ENCODE assay signal across 19 cellular contexts in the genomic region with DNA sequence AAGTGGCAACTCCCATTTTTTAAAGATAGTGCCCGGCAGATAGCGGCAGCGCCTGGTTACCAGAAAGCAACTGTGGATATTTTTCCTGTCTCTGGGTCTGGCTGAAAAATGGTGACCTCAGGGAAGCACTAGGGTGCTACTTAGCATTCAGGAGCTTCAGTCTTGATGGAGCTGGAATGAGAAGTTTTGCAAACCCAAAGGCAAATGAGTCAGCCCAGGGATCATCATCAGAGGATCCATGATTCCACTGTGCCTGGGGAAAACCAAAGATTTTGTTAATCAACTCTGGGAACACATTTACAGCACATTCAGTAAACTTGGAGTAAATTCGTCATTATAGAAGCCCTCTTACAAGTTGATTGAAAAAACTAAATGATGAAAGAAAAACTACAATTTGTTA. TPM values are rescaled to one million over a fixed set of nuclear protein-coding genes. Genes with fewer than 3 reads are reported as not detected.
DNase-seq lines count a peak whose midpoint lies in the region; ATAC-seq, FAIRE-seq and TF ChIP-seq lines count a peak whose summit lies in the region.
"Had no signal": no experiment of that assay in that cellular context is flagged by ENCODE, and none has a peak within 500 bp of the region (broad histone marks: within the 10 kb centered on the region; RNA-seq: fewer than 3 reads in every experiment).

No MANE protein-coding gene starts in this region.

- no peak for TF ChIP-seq POLR2A in A549 (IDR thresholded peaks at IDR 0.05; ENCODE audit: low read length)

- H3K4me3 ChIP-seq in A549 (no peak overlapping the region), fibroblast of villous mesenchyme (ENCODE audit: low read depth, low read length) (no peak overlapping the region)
- H3K4me3 ChIP-seq: mucosa of descending colon, sigmoid colon had no signal

- TF ChIP-seq RAD21 in A549 (conservative IDR thresholded peaks at IDR 0.05 in 1 of 2, IDR thresholded peaks at IDR 0.05 in 1 of 2), result no peak

- TF ChIP-seq EP300 in A549 (IDR thresholded peaks at IDR 0.05), result no peak

- FAIRE-seq in A549 (lab: Jason Lieb, UNC), result no peak
- FAIRE-seq: GM19239 had no signal

- POLR2A ChIA-PET in A549 (lab: Yijun Ruan, JAX), result no interaction called here

- no peaks in the 10 kb centered on the region for H3K9me3 ChIP-seq in A549
- H3K9me3 ChIP-seq: mucosa of descending colon, sigmoid colon had no signal

- WGBS in A549 (ENCODE audit: missing lambda C conversion rate), result 80% methylated on average over 4 of the region's 4 CpGs

- TF ChIP-seq CTCF in A549 (IDR thresholded peaks at IDR 0.05) (no peak), fibroblast of villous mesenchyme (IDR thresholded peaks at IDR 0.05; ENCODE audit: insufficient read depth, low read depth, low read length) (no peak)

- H3K4me1 ChIP-seq in A549, result peaks cover 30% of the 10 kb centered on the region
- H3K4me1 ChIP-seq: sigmoid colon had no signal

- DNase-seq in A549 (ENCODE audit: low read depth in 1 of 2, low spot score in 1 of 2), result no peak
- peak; percentile 67 for DNase-seq in ELR (ENCODE audit: low read depth)
- DNase-seq in amniotic epithelial cell (ENCODE audit: low read depth), result peak; percentile 66
- peak; percentile 68 for DNase-seq in fibroblast of villous mesenchyme (ENCODE audit: low read depth)
- no peak for DNase-seq in nucleus accumbens (lab: John Stamatoyannopoulos, UW)
- no peak for DNase-seq in NCI-H1048 (lab: John Stamatoyannopoulos, UW)
- DNase-seq: ACHN, amygdala, DND-41, mucosa of descending colon, NCI-H2029 treated with DMSO at 0.1 percent for 48 hours, NCI-H510A, Right ventricle myocardium superior, sigmoid colon, WERI-Rb-1 had no signal

- CTCF ChIA-PET in A549 (lab: Yijun Ruan, JAX), result interaction anchor here (0.7 to 7.2 kb wide), 2 partner anchors 32 to 38 kb away, joined by 3 to 44 read pairs; no protein-coding TSS in a partner anchor

- peak overlapping the region; percentile 42 to 46; a peak in 5 of 6 replicates for H3K27ac ChIP-seq in A549
- H3K27ac ChIP-seq: epithelial cell of prostate, sigmoid colon, WERI-Rb-1 had no signal

- ATAC-seq in A549, result no peak
- ATAC-seq in HG03039 (IDR thresholded peaks at IDR 0.05; ENCODE audit: unreplicated experiment), result no peak
- ATAC-seq in HG03045 (IDR thresholded peaks at IDR 0.05; ENCODE audit: unreplicated experiment), result no peak
- ATAC-seq: mucosa of descending colon had no signal

- no peak overlapping the region for H3K4me2 ChIP-seq in A549

TF ChIP-seq in A549, 52 proteins besides CTCF, POLR2A, EP300 and RAD21:
- TF ChIP-seq JUNB (IDR thresholded peaks at IDR 0.05), result no peak
- no peak for TF ChIP-seq PBX3 (IDR thresholded peaks at IDR 0.05)
- no peak for TF ChIP-seq JUN (IDR thresholded peaks at IDR 0.05)
- TF ChIP-seq TP53 (CRISPR knock-in tag; IDR thresholded peaks at IDR 0.05), result no peak
- no peak for TF ChIP-seq ZSCAN20 (CRISPR knock-in tag; IDR thresholded peaks at IDR 0.05)
- no peak for TF ChIP-seq FOSB (CRISPR knock-in tag; IDR thresholded peaks at IDR 0.05)
- no peak for TF ChIP-seq ELK1 (IDR thresholded peaks at IDR 0.05; ENCODE audit: low read depth, low read length)
- no peak for TF ChIP-seq GATA3 (IDR thresholded peaks at IDR 0.05; ENCODE audit: borderline replicate concordance)
- no peak for TF ChIP-seq PHF8 (IDR thresholded peaks at IDR 0.05; ENCODE audit: borderline replicate concordance, low read depth)
- no peak for TF ChIP-seq CHD4 (IDR thresholded peaks at IDR 0.05; ENCODE audit: borderline replicate concordance)
- no peak for TF ChIP-seq HOXA7 (CRISPR knock-in tag; IDR thresholded peaks at IDR 0.05)
- no peak for TF ChIP-seq ZNF302 (CRISPR knock-in tag; IDR thresholded peaks at IDR 0.05)
- TF ChIP-seq ZFP36 (IDR thresholded peaks at IDR 0.05; ENCODE audit: borderline replicate concordance, partially characterized antibody), result no peak
- no peak for TF ChIP-seq BCL3 (IDR thresholded peaks at IDR 0.05)
- TF ChIP-seq, protein P1, sequence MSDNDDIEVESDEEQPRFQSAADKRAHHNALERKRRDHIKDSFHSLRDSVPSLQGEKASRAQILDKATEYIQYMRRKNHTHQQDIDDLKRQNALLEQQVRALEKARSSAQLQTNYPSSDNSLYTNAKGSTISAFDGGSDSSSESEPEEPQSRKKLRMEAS (IDR thresholded peaks at IDR 0.05), result no peak
- TF ChIP-seq MAFK (IDR thresholded peaks at IDR 0.05; ENCODE audit: partially characterized antibody), result no peak
- TF ChIP-seq CBX2 (IDR thresholded peaks at IDR 0.05; ENCODE audit: borderline replicate concordance, low read depth), result no peak

RNA-seq across cellular contexts. Expression of gene F2R, which starts 26.7 kb away (rescaled TPM):
- polyA plus RNA-seq in A549 (2011; rRNA removed) (114 and 131 TPM in 2 replicates), A549 (2017; fragmentation: RNase III; extraction: RNeasy Plus Mini Kit Qiagen cat#74134 plus additional on column Dnase treatment) (19.4 to 30.4 TPM (median 26.3 TPM) in 3 replicates)
- polyA plus RNA-seq in A549 (2012; cell fraction: cytosol; rRNA removed), result 28.2 and 38.5 TPM in 2 replicates
- polyA plus RNA-seq in A549 (2012; cell fraction: nucleus; rRNA removed), result 21.4 and 25.3 TPM in 2 replicates
- 76.1 and 95.1 TPM in 2 replicates for polyA minus RNA-seq in A549 (2011; rRNA and poly(A)+ RNA removed)
- 117 and 144 TPM in 2 replicates for total RNA-seq in fibroblast of villous mesenchyme

Comparison
In these comparisons a context has a peak if more than half of its experiments do, and no peak if none do; other contexts are left out.
1. DNase-seq: peak in ELR (single experiment), amniotic epithelial cell (single experiment) and fibroblast of villous mesenchyme (single experiment); none in A549 (0 of 2), nucleus accumbens (0 of 56) and NCI-H1048 (single experiment).